23 cellular contexts compared by ENCODE assay signal in genomic region chr4:168837922-168838321, GRCh38.
A peak's percentile ranks its signal among the peaks of the same experiment; 100 is the strongest.
DNase-seq lines count a peak whose midpoint lies in the region; ATAC-seq and TF ChIP-seq lines count a peak whose summit lies in the region.
"Had no signal": no experiment of that assay in that cellular context is flagged by ENCODE, and none has a peak within 500 bp of the region (broad histone marks: within the 10 kb centered on the region; RNA-seq: fewer than 3 reads in every experiment).

No MANE protein-coding gene starts in this region.

- 98% methylated on average over 4 of the region's 4 CpGs for WGBS in mammary epithelial cell (ENCODE audit: low coverage, missing lambda C conversion rate)
- 93% methylated on average over 4 of the region's 4 CpGs for WGBS in hepatocyte (ENCODE audit: low lambda C conversion rate, missing lambda C conversion rate)
- 82 to 87% (median 86%) methylated on average over 4 of the region's 4 CpGs for WGBS in psoas muscle, 3 donors

- H3K4me1 ChIP-seq in mammary epithelial cell (ENCODE audit: insufficient read depth, low read length) (peaks cover 75% of the 10 kb centered on the region), hepatocyte (ENCODE audit: insufficient read depth) (peaks cover 24% of the 10 kb centered on the region), psoas muscle (peaks cover 71% of the 10 kb centered on the region)
- no peaks in the 10 kb centered on the region for H3K4me1 ChIP-seq in CD8-positive, alpha-beta memory T cell (ENCODE audit: insufficient read depth, low read length)
- H3K4me1 ChIP-seq: BLaER1 had no signal

- peaks cover 27% of the 10 kb centered on the region for H3K36me3 ChIP-seq in mammary epithelial cell (ENCODE audit: insufficient read depth, low read length)
- no peaks in the 10 kb centered on the region for H3K36me3 ChIP-seq in hepatocyte (replicated peaks; ENCODE audit: insufficient read depth, low read depth)
- peaks cover 0 to 4% of the 10 kb centered on the region in 2 donors for H3K36me3 ChIP-seq in psoas muscle (ENCODE audit: insufficient read depth in 1 of 2, low read depth in 1 of 2)
- H3K36me3 ChIP-seq in CD8-positive, alpha-beta memory T cell (ENCODE audit: insufficient read depth, low read length), result no peaks in the 10 kb centered on the region
- H3K36me3 ChIP-seq: BLaER1 had no signal

- no peaks in the 10 kb centered on the region for H3K9me3 Mint-ChIP-seq in MCF 10A (ENCODE audit: unreplicated experiment)
- H3K9me3 Mint-ChIP-seq in glutamatergic neuron (ENCODE audit: unreplicated experiment), result peaks cover 10% of the 10 kb centered on the region
- peaks cover 0 to 2% (median 0%) of the 10 kb centered on the region in 5 donors for H3K9me3 Mint-ChIP-seq in CD8-positive, alpha-beta memory T cell
- H3K9me3 Mint-ChIP-seq: activated naive CD4-positive, alpha-beta T cell treated with anti-CD3 and anti-CD28 coated beads for 36 hours had no signal

- H3K9me2 ChIP-seq in hepatocyte (replicated peaks; ENCODE audit: insufficient read depth), result no peaks in the 10 kb centered on the region

- intact Hi-C loops in MCF 10A (cut with micrococcal nuclease), result no loop called here
- intact Hi-C loops in mammary epithelial cell (cut with micrococcal nuclease), result no loop called here
- intact Hi-C loops in psoas muscle (cut with DNase I), result no loop called here

- CTCF ChIA-PET in MCF 10A (lab: Yijun Ruan, JAX) (interaction anchor here (1.0 to 5.5 kb wide), 2 partner anchors 22 to 127 kb away, joined by 3 to 34 read pairs; no protein-coding TSS in a partner anchor), mammary epithelial cell (lab: Charles Lee; ENCODE audit: low non-redundant PET) (no interaction called here)
- CTCF ChIA-PET in CD8-positive, alpha-beta memory T cell (lab: Charles Lee), result interaction anchor here (1.1 kb wide), 1 partner anchor 8 kb away, joined by 3 read pairs; no protein-coding TSS in a partner anchor

- no peak overlapping the region for H3K4me2 ChIP-seq in mammary epithelial cell (ENCODE audit: insufficient read depth, low read depth, low read length)
- H3K4me2 ChIP-seq in hepatocyte, result no peak overlapping the region
- H3K4me2 ChIP-seq: BLaER1 had no signal

- H3K27me3 ChIP-seq in mammary epithelial cell (ENCODE audit: insufficient read depth, low read length) (no peaks in the 10 kb centered on the region), hepatocyte (no peaks in the 10 kb centered on the region), psoas muscle (ENCODE audit: insufficient read depth in 3 of 3, low read length in 2 of 3) (no peaks in the 10 kb centered on the region)
- H3K27me3 ChIP-seq in CD8-positive, alpha-beta memory T cell (ENCODE audit: insufficient read depth, low read length, poor library complexity, severe bottlenecking), result peaks cover 12% of the 10 kb centered on the region
- H3K27me3 ChIP-seq: brain microvascular endothelial cell, SJSA1 had no signal

- H2AFZ ChIP-seq in mammary epithelial cell (ENCODE audit: low read depth, low read length) (no peak overlapping the region), hepatocyte (no peak overlapping the region)

- H3K9me3 ChIP-seq in mammary epithelial cell (replicated peaks; ENCODE audit: insufficient read depth, low read length) (no peaks in the 10 kb centered on the region), hepatocyte (ENCODE audit: low read depth) (no peaks in the 10 kb centered on the region), psoas muscle (no peaks in the 10 kb centered on the region)
- H3K9me3 ChIP-seq in CD8-positive, alpha-beta memory T cell (ENCODE audit: low read length), result no peaks in the 10 kb centered on the region
- H3K9me3 ChIP-seq: BLaER1, HAP-1, SJSA1 had no signal

- in situ Hi-C loops in mammary epithelial cell (cut with MboI; ENCODE audit: low sequenced_read_pairs in 2 of 2), result loop anchor here in 1 of 2 donors (10.0 to 25.0 kb wide), 2 partner anchors 113 to 251 kb away; no protein-coding TSS in a partner anchor

- H3K27ac ChIP-seq in mammary epithelial cell (ENCODE audit: insufficient read depth, low read depth, low read length) (no peak overlapping the region), hepatocyte (peak overlapping the region; percentile 31), psoas muscle (peak overlapping the region; percentile 7)
- H3K27ac ChIP-seq in CD8-positive, alpha-beta memory T cell (ENCODE audit: low read depth, low read length), result no peak overlapping the region
- H3K27ac ChIP-seq: 22Rv1, BLaER1, brain microvascular endothelial cell, SJSA1 had no signal

- H3K36me3 Mint-ChIP-seq in MCF 10A (ENCODE audit: insufficient read depth, unreplicated experiment) (peaks cover 66% of the 10 kb centered on the region), glutamatergic neuron (ENCODE audit: unreplicated experiment) (peaks cover 5% of the 10 kb centered on the region)
- H3K36me3 Mint-ChIP-seq in CD8-positive, alpha-beta memory T cell, result no peaks in the 10 kb centered on the region
- H3K36me3 Mint-ChIP-seq: naive thymus-derived CD4-positive, alpha-beta T cell had no signal

- H3K79me2 ChIP-seq in mammary epithelial cell (ENCODE audit: insufficient read depth, low read length) (peaks cover 100% of the 10 kb centered on the region), hepatocyte (peaks cover 90% of the 10 kb centered on the region)

- POLR2A ChIA-PET in MCF 10A (lab: Yijun Ruan, JAX), result interaction anchor here (0.6 to 3.5 kb wide), 6 partner anchors 11 to 251 kb away, joined by 3 to 18 read pairs (median 4); no protein-coding TSS in a partner anchor
- POLR2A ChIA-PET in CD8-positive, alpha-beta memory T cell (lab: Charles Lee), result no interaction called here

- TF ChIP-seq CTCF in MCF 10A (IDR thresholded peaks at IDR 0.05; ENCODE audit: unreplicated experiment) (no peak), mammary epithelial cell (conservative IDR thresholded peaks at IDR 0.05 in 1 of 2, IDR thresholded peaks at IDR 0.05 in 1 of 2; ENCODE audit: extremely low read depth in 1 of 2, insufficient read depth in 1 of 2, low read depth in 1 of 2, low read length in 2 of 2) (no peak), hepatocyte (IDR thresholded peaks at IDR 0.05; ENCODE audit: poor library complexity) (no peak), psoas muscle (IDR thresholded peaks at IDR 0.05) (no peak), glutamatergic neuron (IDR thresholded peaks at IDR 0.05; ENCODE audit: partially characterized antibody, unreplicated experiment) (no peak)

- H3K27ac Mint-ChIP-seq in MCF 10A (ENCODE audit: low read depth, unreplicated experiment) (peak overlapping the region; percentile 76), glutamatergic neuron (ENCODE audit: unreplicated experiment) (no peak overlapping the region)
- no peak overlapping the region for H3K27ac Mint-ChIP-seq in CD8-positive, alpha-beta memory T cell
- H3K27ac Mint-ChIP-seq: activated naive CD4-positive, alpha-beta T cell treated with anti-CD3 and anti-CD28 coated beads for 36 hours; naive thymus-derived CD4-positive, alpha-beta T cell had no signal

- peak in 3 of 4 donors; percentile 46 to 67 (median 56) for ATAC-seq in psoas muscle
- ATAC-seq in HG03280 (IDR thresholded peaks at IDR 0.05; ENCODE audit: unreplicated experiment), result no peak
- ATAC-seq: left lobe of liver; naive thymus-derived CD4-positive, alpha-beta T cell had no signal

- H3K4me3 Mint-ChIP-seq in MCF 10A (ENCODE audit: unreplicated experiment), result no peak overlapping the region
- H3K4me3 Mint-ChIP-seq in glutamatergic neuron (ENCODE audit: unreplicated experiment), result no peak overlapping the region
- no peak overlapping the region for H3K4me3 Mint-ChIP-seq in CD8-positive, alpha-beta memory T cell
- H3K4me3 Mint-ChIP-seq: activated naive CD4-positive, alpha-beta T cell treated with anti-CD3 and anti-CD28 coated beads for 36 hours; naive thymus-derived CD4-positive, alpha-beta T cell had no signal

- H4K20me1 ChIP-seq in mammary epithelial cell (ENCODE audit: insufficient read depth, low read length) (no peaks in the 10 kb centered on the region), hepatocyte (ENCODE audit: insufficient read depth, poor library complexity, severe bottlenecking) (peaks cover 6% of the 10 kb centered on the region)
- H4K20me1 ChIP-seq: BLaER1 had no signal

- no peak overlapping the region for H3K9ac ChIP-seq in mammary epithelial cell (ENCODE audit: insufficient read depth, low read length)
- H3K9ac ChIP-seq: BLaER1 had no signal

- dilution Hi-C loops in mammary epithelial cell (cut with HindIII; ENCODE audit: low sequenced_read_pairs), result no loop called here

- DNase-seq in MCF 10A (ENCODE audit: unreplicated experiment) (peak; percentile 36), mammary epithelial cell (no peak), hepatocyte (ENCODE audit: low spot score) (no peak), psoas muscle (peak in 1 of 2 donors; percentile 34), glutamatergic neuron (no peak), COR-L47 (lab: John Stamatoyannopoulos, UW) (no peak)
- DNase-seq in CD8-positive, alpha-beta memory T cell, result no peak
- DNase-seq: activated naive CD4-positive, alpha-beta T cell treated with anti-CD3 and anti-CD28 coated beads for 36 hours; brain microvascular endothelial cell; DMS53; dorsolateral prefrontal cortex; naive thymus-derived CD4-positive, alpha-beta T cell; NCI-H2029; NCI-H510A treated with DMSO at 0.1 percent for 48 hours; retina; stimulated activated CD4-positive, alpha-beta T cell treated with anti-CD3 and anti-CD28 coated beads, Interleukin-1b, Interleukin-23, amount 100 ng/mL, for 48 hours; substantia nigra had no signal

- H3K4me3 ChIP-seq in mammary epithelial cell (replicated peaks in 1 of 3; ENCODE audit: insufficient read depth in 1 of 3, low read depth in 2 of 3, low read length in 3 of 3) (no peak overlapping the region), hepatocyte (no peak overlapping the region), psoas muscle (no peak overlapping the region)
- H3K4me3 ChIP-seq in CD8-positive, alpha-beta memory T cell (ENCODE audit: low read length), result no peak overlapping the region
- H3K4me3 ChIP-seq: BLaER1, dorsolateral prefrontal cortex, HAP-1, SJSA1 had no signal

- BruUV-seq in MCF 10A (replicated peaks; lab: Mats Ljungman, UMichigan) (no TSS peak), mammary epithelial cell (replicated peaks; lab: Mats Ljungman, UMichigan) (no TSS peak)

- H3K4me1 Mint-ChIP-seq in MCF 10A (ENCODE audit: insufficient read depth, unreplicated experiment), result peaks cover 56% of the 10 kb centered on the region
- peaks cover 6% of the 10 kb centered on the region for H3K4me1 Mint-ChIP-seq in glutamatergic neuron (ENCODE audit: low read depth, unreplicated experiment)
- peaks cover 0 to 8% (median 4%) of the 10 kb centered on the region in 3 donors for H3K4me1 Mint-ChIP-seq in CD8-positive, alpha-beta memory T cell

- H3K27me3 Mint-ChIP-seq in MCF 10A (ENCODE audit: insufficient read depth, unreplicated experiment) (no peaks in the 10 kb centered on the region), glutamatergic neuron (ENCODE audit: unreplicated experiment) (peaks cover 4% of the 10 kb centered on the region)
- peaks cover 35 to 59% of the 10 kb centered on the region in 2 donors for H3K27me3 Mint-ChIP-seq in CD8-positive, alpha-beta memory T cell

Comparison
In these comparisons a context has a peak if more than half of its experiments do, and no peak if none do; other contexts are left out.
1. H3K27ac ChIP-seq: peak in hepatocyte (single experiment) and psoas muscle (single experiment); none in mammary epithelial cell (single experiment) and CD8-positive, alpha-beta memory T cell (single experiment).